8 cellular contexts compared by ENCODE assay signal in the genomic region with DNA sequence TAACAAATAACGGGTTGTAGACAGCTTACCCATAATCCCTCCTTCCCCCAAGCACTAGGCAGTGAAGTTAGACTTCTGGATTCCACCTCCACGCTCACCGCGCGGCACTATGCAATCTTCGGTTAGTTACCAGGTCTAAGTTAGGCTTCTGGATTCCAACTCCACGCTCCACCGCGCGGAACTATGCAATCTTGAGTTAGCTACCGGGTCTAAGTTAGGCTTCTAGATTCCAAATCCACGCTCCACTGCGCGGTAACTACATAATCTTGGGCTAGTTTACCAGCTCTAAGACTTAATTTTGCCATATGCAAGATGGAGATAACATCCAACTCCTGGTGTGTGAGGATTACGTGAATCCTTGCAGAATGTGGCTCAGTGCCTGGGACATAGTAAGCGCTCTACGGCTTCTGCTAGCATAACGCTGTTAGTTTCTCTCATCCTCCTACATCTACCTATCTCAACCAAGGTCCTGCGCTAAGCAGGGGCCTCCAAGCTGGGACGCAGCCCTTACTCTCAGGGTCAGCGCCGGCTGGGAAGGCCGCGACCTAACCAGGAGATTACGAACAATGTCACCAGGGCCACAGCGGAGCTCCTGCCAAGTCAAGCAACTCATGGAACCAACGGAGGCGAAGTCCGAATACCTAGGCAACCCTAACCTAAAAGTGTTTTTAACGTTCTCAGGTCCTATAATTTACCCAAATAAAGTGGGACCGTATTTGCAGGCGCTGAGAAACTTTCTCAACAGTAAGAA. TPM values are rescaled to one million over a fixed set of nuclear protein-coding genes. Genes with fewer than 3 reads are reported as not detected.
A peak's percentile ranks its signal among the peaks of the same experiment; 100 is the strongest.
DNase-seq lines count a peak whose midpoint lies in the region; ATAC-seq and TF ChIP-seq lines count a peak whose summit lies in the region.

No MANE protein-coding gene starts in this region.

- H3K27ac Mint-ChIP-seq in brain: peak overlapping the region; percentile 95 to 99 (median 95)
- peak overlapping the region; percentile 97 for H3K27ac Mint-ChIP-seq in stimulated activated naive CD8-positive, alpha-beta T cell treated with anti-CD3 and anti-CD28 coated beads, Interleukin-15, Interleukin-2, amounts not matched to agents 100 ng/mL and 50 ng/mL, for 24 hours

- ATAC-seq in HG02884 (IDR thresholded peaks at IDR 0.05; ENCODE audit: unreplicated experiment): peak; percentile 27

- TF ChIP-seq CTCF in OCI-LY7 (conservative IDR thresholded peaks at IDR 0.05; ENCODE audit: low read length) (no peak), brain (conservative IDR thresholded peaks at IDR 0.05) (no peak)

- CTCF ChIA-PET in OCI-LY7 (lab: Charles Lee; ENCODE audit: unreplicated experiment): interaction anchor here (1.0 kb wide), 1 partner anchor 11 kb away, joined by 5 read pairs; no protein-coding TSS in a partner anchor

- H3K4me1 Mint-ChIP-seq in brain: peaks cover 40% of the 10 kb centered on the region
- peaks cover 42% of the 10 kb centered on the region for H3K4me1 Mint-ChIP-seq in stimulated activated naive CD8-positive, alpha-beta T cell treated with anti-CD3 and anti-CD28 coated beads, Interleukin-15, Interleukin-2, amounts not matched to agents 100 ng/mL and 50 ng/mL, for 24 hours (ENCODE audit: low read depth)

- H3K9me3 ChIP-seq in OCI-LY7 (ENCODE audit: low read length): no peaks in the 10 kb centered on the region

- H4K20me1 ChIP-seq in OCI-LY7 (ENCODE audit: insufficient read depth, low read length): peaks cover 40% of the 10 kb centered on the region

- TSS peak; percentile 96 for BruUV-seq in OCI-LY7 (replicated peaks; lab: Mats Ljungman, UMichigan)

- peak; percentile 38 for DNase-seq in stimulated activated CD4-positive, alpha-beta T cell treated with anti-CD3 and anti-CD28 coated beads, Interleukin-15, amount 100 ng/mL, for 24 hours
- DNase-seq in stimulated activated CD4-positive, alpha-beta T cell treated with anti-CD3 and anti-CD28 coated beads, Interleukin-12 subunit alpha, Interleukin-12 subunit beta, amount 100 ng/mL, for 4 hours: no peak
- DNase-seq in OCI-LY7 (ENCODE audit: low spot score) (peak; percentile 47), islet precursor cell (peak; percentile 61), DMS79 treated with DMSO at 0.1 percent for 48 hours (lab: John Stamatoyannopoulos, UW) (no peak)

- H3K4me1 ChIP-seq in OCI-LY7 (ENCODE audit: insufficient read depth, low read length, poor library complexity, severe bottlenecking): peaks cover 27% of the 10 kb centered on the region

- peaks cover 4% of the 10 kb centered on the region for H3K27me3 Mint-ChIP-seq in brain
- no peaks in the 10 kb centered on the region for H3K27me3 Mint-ChIP-seq in stimulated activated naive CD8-positive, alpha-beta T cell treated with anti-CD3 and anti-CD28 coated beads, Interleukin-15, Interleukin-2, amounts not matched to agents 100 ng/mL and 50 ng/mL, for 24 hours

- peak overlapping the region; percentile 94 for H3K4me3 ChIP-seq in OCI-LY7 (ENCODE audit: low read depth, low read length, poor library complexity, severe bottlenecking)

- H3K36me3 Mint-ChIP-seq in brain: peaks cover 37% of the 10 kb centered on the region
- peaks cover 59% of the 10 kb centered on the region for H3K36me3 Mint-ChIP-seq in stimulated activated naive CD8-positive, alpha-beta T cell treated with anti-CD3 and anti-CD28 coated beads, Interleukin-15, Interleukin-2, amounts not matched to agents 100 ng/mL and 50 ng/mL, for 24 hours (ENCODE audit: low read depth)

- H3K79me2 ChIP-seq in OCI-LY7 (ENCODE audit: insufficient read depth, low read depth, low read length): peaks cover 47% of the 10 kb centered on the region

- H3K9me2 ChIP-seq in OCI-LY7 (ENCODE audit: insufficient read depth, low read length): no peaks in the 10 kb centered on the region

- peaks cover 72% of the 10 kb centered on the region for H3K36me3 ChIP-seq in OCI-LY7 (ENCODE audit: insufficient read depth, low read length)

- H3K27ac ChIP-seq in OCI-LY7 (ENCODE audit: low read depth, low read length, poor library complexity, severe bottlenecking): peak overlapping the region; percentile 92

- H3K9me3 Mint-ChIP-seq in brain: peaks cover 0 to 4% (median 0%) of the 10 kb centered on the region in 5 experiments
- H3K9me3 Mint-ChIP-seq in stimulated activated naive CD8-positive, alpha-beta T cell treated with anti-CD3 and anti-CD28 coated beads, Interleukin-15, Interleukin-2, amounts not matched to agents 100 ng/mL and 50 ng/mL, for 24 hours: no peaks in the 10 kb centered on the region

- peak overlapping the region; percentile 96 to 99 (median 98) for H3K4me3 Mint-ChIP-seq in brain
- peak overlapping the region; percentile 100 for H3K4me3 Mint-ChIP-seq in stimulated activated naive CD8-positive, alpha-beta T cell treated with anti-CD3 and anti-CD28 coated beads, Interleukin-15, Interleukin-2, amounts not matched to agents 100 ng/mL and 50 ng/mL, for 24 hours

- peak overlapping the region; percentile 93 for H3K4me2 ChIP-seq in OCI-LY7 (ENCODE audit: low read length)

- intact Hi-C loops in OCI-LY7 (cut with micrococcal nuclease; ENCODE audit: unreplicated experiment): loop anchor here (1.0 to 10.0 kb wide), 4 partner anchors 38 to 645 kb away; a partner anchor contains a TSS

- H2AFZ ChIP-seq in OCI-LY7 (ENCODE audit: low read length): peak overlapping the region; percentile 94

- POLR2A ChIA-PET in OCI-LY7 (lab: Charles Lee): interaction anchor here (0.6 to 5.0 kb wide), 10 partner anchors 9 to 1051 kb away, joined by 3 to 67 read pairs (median 6); a partner anchor contains a TSS

RNA-seq across cellular contexts. Expression of a gene that starts 0.5 kb away (rescaled TPM):
- total RNA-seq in OCI-LY7 (2014; rRNA removed; shearing (Covaris generic)): 469 and 889 TPM in 2 replicates
- total RNA-seq in OCI-LY7 (2022): 2,251 and 2,407 TPM in 2 replicates
- 2,442 TPM for polyA plus RNA-seq in brain (ENCODE audit: insufficient read depth, low read depth, low replicate concordance)

RNA-seq across cellular contexts. Expression of a gene that starts 38.0 kb away (rescaled TPM):
- total RNA-seq in OCI-LY7 (2014; rRNA removed; shearing (Covaris generic)): 54.0 and 66.1 TPM in 2 replicates
- total RNA-seq in OCI-LY7 (2022): 61.6 and 76.5 TPM in 2 replicates
- polyA plus RNA-seq in brain (ENCODE audit: insufficient read depth, low read depth, low replicate concordance): 10.9 TPM

Comparison
In these comparisons a context has a peak if more than half of its experiments do, and no peak if none do; other contexts are left out.
1. DNase-seq: peak in stimulated activated CD4-positive, alpha-beta T cell treated with anti-CD3 and anti-CD28 coated beads, Interleukin-15, amount 100 ng/mL, for 24 hours (single experiment), OCI-LY7 (single experiment) and islet precursor cell (single experiment); none in stimulated activated CD4-positive, alpha-beta T cell treated with anti-CD3 and anti-CD28 coated beads, Interleukin-12 subunit alpha, Interleukin-12 subunit beta, amount 100 ng/mL, for 4 hours (single experiment) and DMS79 treated with DMSO at 0.1 percent for 48 hours (single experiment).